8 cellular contexts compared by ENCODE assay signal in the genomic region with DNA sequence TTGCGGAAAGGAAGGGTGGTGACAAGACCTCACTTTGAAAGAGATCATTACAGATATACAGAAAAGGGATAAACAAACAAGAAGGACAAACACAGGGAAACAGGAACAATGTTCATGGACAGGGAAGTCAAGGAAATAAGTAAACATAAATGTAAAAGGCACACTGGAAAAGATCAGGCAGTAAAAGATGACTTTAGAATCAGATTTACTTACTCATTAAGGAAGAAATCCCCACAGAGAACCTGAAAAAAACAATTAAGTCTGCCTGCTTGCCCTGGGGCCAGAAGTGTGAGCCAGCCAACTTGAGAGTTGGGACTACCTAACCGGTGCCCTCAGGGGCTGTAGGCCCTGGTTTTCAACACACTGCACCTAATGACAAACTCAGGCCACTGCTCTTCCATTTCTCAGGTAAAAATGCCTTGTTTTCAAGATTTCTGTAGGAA. TPM values are rescaled to one million over a fixed set of nuclear protein-coding genes. Genes with fewer than 3 reads are reported as not detected.
DNase-seq lines count a peak whose midpoint lies in the region; ATAC-seq and TF ChIP-seq lines count a peak whose summit lies in the region.
"Had no signal": no experiment of that assay in that cellular context is flagged by ENCODE, and none has a peak within 500 bp of the region (broad histone marks: within the 10 kb centered on the region; RNA-seq: fewer than 3 reads in every experiment).

No MANE protein-coding gene starts in this region.

- intact Hi-C loops in colonic mucosa (cut with DNase I): loop anchor here (5.0 to 10.0 kb wide), 3 partner anchors 201 to 406 kb away; no protein-coding TSS in a partner anchor

- DNase-seq in ELF-1 (ENCODE audit: low read depth, low spot score) (peak; percentile 76), MM.1S (peak; percentile 13), colonic mucosa (peak; percentile 15), dermis blood vessel endothelial cell (no peak)
- DNase-seq: NCI-H1930 had no signal

- no peaks in the 10 kb centered on the region for H3K9me2 ChIP-seq in MM.1S (replicated peaks; ENCODE audit: insufficient read depth, low read length)

- H3K4me3 ChIP-seq in MM.1S (ENCODE audit: low read length): peak overlapping the region; percentile 97; the same call in 1 of the 2 replicates
- no peak overlapping the region for H3K4me3 ChIP-seq in colonic mucosa
- H3K4me3 ChIP-seq in neutrophil (ENCODE audit: low read depth in 1 of 2, low read length in 1 of 2): peak overlapping the region; percentile 92 to 94

- H3K9ac ChIP-seq in MM.1S (ENCODE audit: low read length) (peak overlapping the region; percentile 86; the same call in 1 of the 2 replicates), colonic mucosa (ENCODE audit: low read depth in 2 of 2, low read length in 2 of 2) (no peak overlapping the region)

- no peak overlapping the region for H2AFZ ChIP-seq in MM.1S (ENCODE audit: low read length)

- no peak for ATAC-seq in HG02970 (IDR thresholded peaks at IDR 0.05; ENCODE audit: low FRiP score, unreplicated experiment)
- no peak for ATAC-seq in GM18517 (IDR thresholded peaks at IDR 0.05; ENCODE audit: unreplicated experiment)

- no peak overlapping the region for H3K27ac ChIP-seq in MM.1S (ENCODE audit: low read length)
- H3K27ac ChIP-seq in colonic mucosa: no peak overlapping the region
- H3K27ac ChIP-seq in neutrophil: peak overlapping the region; percentile 96

- no peaks in the 10 kb centered on the region for H4K20me1 ChIP-seq in MM.1S (ENCODE audit: insufficient read depth, low read length)

- H3K36me3 ChIP-seq in MM.1S (replicated peaks; ENCODE audit: insufficient read depth, low read length): no peaks in the 10 kb centered on the region
- no peaks in the 10 kb centered on the region for H3K36me3 ChIP-seq in colonic mucosa
- H3K36me3 ChIP-seq in neutrophil: no peaks in the 10 kb centered on the region

- no peaks in the 10 kb centered on the region for H3K9me3 ChIP-seq in MM.1S (replicated peaks; ENCODE audit: insufficient read depth, low read length)
- H3K9me3 ChIP-seq in colonic mucosa: no peaks in the 10 kb centered on the region
- no peaks in the 10 kb centered on the region for H3K9me3 ChIP-seq in neutrophil

- H3K27me3 ChIP-seq in MM.1S (replicated peaks; ENCODE audit: insufficient read depth, low read length) (no peaks in the 10 kb centered on the region), colonic mucosa (no peaks in the 10 kb centered on the region), neutrophil (peaks cover 1% of the 10 kb centered on the region)

- H3K4me1 ChIP-seq in MM.1S (ENCODE audit: low read length): peaks cover 24% of the 10 kb centered on the region
- no peaks in the 10 kb centered on the region for H3K4me1 ChIP-seq in colonic mucosa
- peaks cover 78 to 81% of the 10 kb centered on the region in 2 experiments for H3K4me1 ChIP-seq in neutrophil (ENCODE audit: control insufficient read depth in 1 of 2, insufficient read depth in 1 of 2, low read depth in 1 of 2, low read length in 1 of 2)

- no peaks in the 10 kb centered on the region for H3F3A ChIP-seq in MM.1S (ENCODE audit: insufficient read depth, low read length)

- peaks cover 66% of the 10 kb centered on the region for H3K79me2 ChIP-seq in MM.1S (ENCODE audit: low read length)

- peak overlapping the region; percentile 85 for H3K4me2 ChIP-seq in MM.1S (ENCODE audit: low read depth, low read length)

- TF ChIP-seq CTCF in MM.1S (IDR thresholded peaks at IDR 0.05; ENCODE audit: low read length) (no peak), colonic mucosa (IDR thresholded peaks at IDR 0.05) (no peak), neutrophil (IDR thresholded peaks at IDR 0.05) (no peak)

RNA-seq across cellular contexts. Expression of a gene that starts 1.7 kb away (rescaled TPM):
- total RNA-seq in colonic mucosa (10 to 100 TPM; 43.9 to 63.3 TPM), dermis blood vessel endothelial cell (90.7 and 94.6 TPM in 2 replicates)

RNA-seq across cellular contexts. Expression of a gene that starts 41.8 kb away (rescaled TPM):
- 1 to 10 TPM in 1 of 2 donors, under 1 TPM in 1; 0.47 to 1.1 TPM for total RNA-seq in colonic mucosa
- not detected in 2 replicates for total RNA-seq in dermis blood vessel endothelial cell
